23 cellular contexts compared by ENCODE assay signal in genomic region chr5:150245808-150246207, GRCh38. TPM values are rescaled to one million over a fixed set of nuclear protein-coding genes. Genes with fewer than 3 reads are reported as not detected.
"Had no signal": no experiment of that assay in that cellular context is flagged by ENCODE, and none has a peak within 500 bp of the region (broad histone marks: within the 10 kb centered on the region; RNA-seq: fewer than 3 reads in every experiment).

No MANE protein-coding gene starts in this region.

- H3K4me1 ChIP-seq: body of pancreas had no signal

- H3K27me3 ChIP-seq: body of pancreas, stomach, upper lobe of right lung had no signal

- H3K27ac Mint-ChIP-seq: activated B cell treated with CpG ODN at 0.5 μM for 24 hours; activated CD4-positive, alpha-beta memory T cell treated with anti-CD3 and anti-CD28 coated beads, Interleukin-2, amount 10 ng/mL, durations not matched to agents 7 days and 5 days; activated naive CD4-positive, alpha-beta T cell treated with anti-CD3 and anti-CD28 coated beads for 36 hours; activated T-cell treated with anti-CD3 and anti-CD28 coated beads, Interleukin-2, amount 50 U/mL, for 24 hours; endodermal cell; memory B cell; naive thymus-derived CD4-positive, alpha-beta T cell; T-cell had no signal

- ATAC-seq: naive thymus-derived CD4-positive, alpha-beta T cell; T-cell had no signal

- H3K9me3 ChIP-seq: body of pancreas, mucosa of descending colon, stomach, thoracic aorta, upper lobe of right lung had no signal

- H3K4me1 Mint-ChIP-seq: activated B cell treated with CpG ODN at 0.5 μM for 24 hours; activated CD4-positive, alpha-beta memory T cell treated with anti-CD3 and anti-CD28 coated beads, Interleukin-2, amount 10 ng/mL, durations not matched to agents 7 days and 5 days; memory B cell; T-cell had no signal

- DNase-seq: activated B cell treated with CpG ODN at 0.5 μM for 24 hours; activated CD4-positive, alpha-beta memory T cell treated with anti-CD3 and anti-CD28 coated beads, Interleukin-2, amount 10 ng/mL, durations not matched to agents 7 days and 5 days; activated CD4-positive, alpha-beta T cell treated with anti-CD3 and anti-CD28 coated beads for 4 hours; activated naive CD4-positive, alpha-beta T cell treated with anti-CD3 and anti-CD28 coated beads for 36 hours; activated T-cell treated with anti-CD3 and anti-CD28 coated beads, Interleukin-2, amount 50 U/mL, for 24 hours; central memory CD4-positive, alpha-beta T cell; endodermal cell; head of caudate nucleus; naive thymus-derived CD4-positive, alpha-beta T cell; occipital lobe; retina; small intestine; stimulated activated CD4-positive, alpha-beta T cell treated with anti-CD3 and anti-CD28 coated beads, Interleukin-4, amount 100 ng/mL, for 1 hour; stomach; T-cell; upper lobe of right lung had no signal

- H3K27me3 Mint-ChIP-seq: activated CD4-positive, alpha-beta memory T cell treated with anti-CD3 and anti-CD28 coated beads, Interleukin-2, amount 10 ng/mL, durations not matched to agents 7 days and 5 days; activated T-cell treated with anti-CD3 and anti-CD28 coated beads, Interleukin-2, amount 50 U/mL, for 24 hours had no signal

- H3K36me3 Mint-ChIP-seq: memory B cell; naive thymus-derived CD4-positive, alpha-beta T cell; T-cell had no signal

- H3K4me3 ChIP-seq: body of pancreas, mucosa of descending colon, thoracic aorta, upper lobe of right lung had no signal

- H3K9me3 Mint-ChIP-seq: activated B cell treated with CpG ODN at 0.5 μM for 24 hours; activated CD4-positive, alpha-beta memory T cell treated with anti-CD3 and anti-CD28 coated beads, Interleukin-2, amount 10 ng/mL, durations not matched to agents 7 days and 5 days; activated naive CD4-positive, alpha-beta T cell treated with anti-CD3 and anti-CD28 coated beads for 36 hours; activated T-cell treated with anti-CD3 and anti-CD28 coated beads, Interleukin-2, amount 50 U/mL, for 24 hours; endodermal cell; memory B cell; T-cell had no signal

- H3K27ac ChIP-seq: body of pancreas, epithelial cell of prostate, thoracic aorta, upper lobe of right lung had no signal

- H3K36me3 ChIP-seq: stomach, thoracic aorta, upper lobe of right lung had no signal

- H3K4me3 Mint-ChIP-seq: activated B cell treated with CpG ODN at 0.5 μM for 24 hours; activated CD4-positive, alpha-beta memory T cell treated with anti-CD3 and anti-CD28 coated beads, Interleukin-2, amount 10 ng/mL, durations not matched to agents 7 days and 5 days; activated naive CD4-positive, alpha-beta T cell treated with anti-CD3 and anti-CD28 coated beads for 36 hours; activated T-cell treated with anti-CD3 and anti-CD28 coated beads, Interleukin-2, amount 50 U/mL, for 24 hours; endodermal cell; memory B cell; naive thymus-derived CD4-positive, alpha-beta T cell; T-cell had no signal

RNA-seq across cellular contexts. Expression of gene CAMK2A, which starts 43.8 kb away (rescaled TPM):
- total RNA-seq: activated B cell treated with CpG ODN at 0.5 μM for 24 hours; activated CD4-positive, alpha-beta memory T cell treated with anti-CD3 and anti-CD28 coated beads, Interleukin-2, amount 10 ng/mL, durations not matched to agents 7 days and 5 days; activated naive CD4-positive, alpha-beta T cell treated with anti-CD3 and anti-CD28 coated beads for 36 hours; kidney epithelial cell; naive thymus-derived CD4-positive, alpha-beta T cell; T-cell had no signal
- polyA plus RNA-seq: liver; naive thymus-derived CD4-positive, alpha-beta T cell had no signal

RNA-seq across cellular contexts. Expression of gene SLC6A7, which starts 55.9 kb away (rescaled TPM):
- total RNA-seq: activated B cell treated with CpG ODN at 0.5 μM for 24 hours; activated CD4-positive, alpha-beta memory T cell treated with anti-CD3 and anti-CD28 coated beads, Interleukin-2, amount 10 ng/mL, durations not matched to agents 7 days and 5 days; activated naive CD4-positive, alpha-beta T cell treated with anti-CD3 and anti-CD28 coated beads for 36 hours; body of pancreas; endodermal cell; kidney epithelial cell; liver; naive thymus-derived CD4-positive, alpha-beta T cell; T-cell; thoracic aorta; upper lobe of right lung had no signal
- polyA plus RNA-seq: liver; naive thymus-derived CD4-positive, alpha-beta T cell; stomach had no signal

RNA-seq across cellular contexts. Expression of gene ARSI, which starts 56.9 kb away (rescaled TPM):
- total RNA-seq: activated B cell treated with CpG ODN at 0.5 μM for 24 hours; activated CD4-positive, alpha-beta memory T cell treated with anti-CD3 and anti-CD28 coated beads, Interleukin-2, amount 10 ng/mL, durations not matched to agents 7 days and 5 days; activated naive CD4-positive, alpha-beta T cell treated with anti-CD3 and anti-CD28 coated beads for 36 hours had no signal
- polyA plus RNA-seq: naive thymus-derived CD4-positive, alpha-beta T cell had no signal
